ENCODE assay signal across 2 cellular contexts in the genomic region with DNA sequence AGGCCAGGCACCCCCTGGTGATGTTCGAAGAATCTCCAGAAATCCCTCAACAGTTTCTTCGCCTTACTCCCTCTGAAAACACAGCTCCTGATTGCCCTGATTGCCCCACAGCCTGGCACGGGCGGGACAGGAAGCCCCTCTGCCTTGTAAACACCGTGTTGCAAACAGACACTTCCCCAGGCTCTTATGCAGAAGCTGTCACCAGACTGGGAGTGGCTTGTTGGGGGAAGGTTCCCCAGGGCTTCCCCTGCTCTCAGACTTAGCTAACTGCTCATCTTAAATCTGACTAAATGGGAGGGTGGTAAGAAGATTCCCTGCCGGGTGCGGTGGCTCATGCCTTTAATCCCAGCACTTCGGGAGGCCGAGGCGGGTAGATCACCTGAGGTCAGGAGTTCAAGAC.
TF ChIP-seq lines count a peak whose summit lies in the region.

No MANE protein-coding gene starts in this region.

TF ChIP-seq in liver, 16 proteins besides CTCF, POLR2A, EP300 and RAD21 (continued from another document):
- TF ChIP-seq, protein P1, sequence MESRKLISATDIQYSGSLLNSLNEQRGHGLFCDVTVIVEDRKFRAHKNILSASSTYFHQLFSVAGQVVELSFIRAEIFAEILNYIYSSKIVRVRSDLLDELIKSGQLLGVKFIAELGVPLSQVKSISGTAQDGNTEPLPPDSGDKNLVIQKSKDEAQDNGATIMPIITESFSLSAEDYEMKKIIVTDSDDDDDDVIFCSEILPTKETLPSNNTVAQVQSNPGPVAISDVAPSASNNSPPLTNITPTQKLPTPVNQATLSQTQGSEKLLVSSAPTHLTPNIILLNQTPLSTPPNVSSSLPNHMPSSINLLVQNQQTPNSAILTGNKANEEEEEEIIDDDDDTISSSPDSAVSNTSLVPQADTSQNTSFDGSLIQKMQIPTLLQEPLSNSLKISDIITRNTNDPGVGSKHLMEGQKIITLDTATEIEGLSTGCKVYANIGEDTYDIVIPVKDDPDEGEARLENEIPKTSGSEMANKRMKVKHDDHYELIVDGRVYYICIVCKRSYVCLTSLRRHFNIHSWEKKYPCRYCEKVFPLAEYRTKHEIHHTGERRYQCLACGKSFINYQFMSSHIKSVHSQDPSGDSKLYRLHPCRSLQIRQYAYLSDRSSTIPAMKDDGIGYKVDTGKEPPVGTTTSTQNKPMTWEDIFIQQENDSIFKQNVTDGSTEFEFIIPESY (IDR thresholded peaks at IDR 0.05) = no peak
- no peak for TF ChIP-seq EGR1 (IDR thresholded peaks at IDR 0.05; ENCODE audit: low read depth in 2 of 2)
- TF ChIP-seq TAF1 (conservative IDR thresholded peaks at IDR 0.05) = no peak
- TF ChIP-seq FOXA2 (IDR thresholded peaks at IDR 0.05) = no peak
- peak in 1 of 2 donors; percentile 30 for TF ChIP-seq GABPA (IDR thresholded peaks at IDR 0.05 in 1 of 2, conservative IDR thresholded peaks at IDR 0.05 in 1 of 2)

TF ChIP-seq in HepG2, 621 proteins besides CTCF, POLR2A, EP300 and RAD21 (continued from another document):
- TF ChIP-seq ZNF737 (CRISPR knock-in tag; IDR thresholded peaks at IDR 0.05; ENCODE audit: borderline replicate concordance) = no peak
- TF ChIP-seq GATAD1 (CRISPR knock-in tag; IDR thresholded peaks at IDR 0.05) = no peak
- TF ChIP-seq JARID2 (CRISPR knock-in tag; IDR thresholded peaks at IDR 0.05; ENCODE audit: insufficient replicate concordance) = no peak
- TF ChIP-seq, protein P2, sequence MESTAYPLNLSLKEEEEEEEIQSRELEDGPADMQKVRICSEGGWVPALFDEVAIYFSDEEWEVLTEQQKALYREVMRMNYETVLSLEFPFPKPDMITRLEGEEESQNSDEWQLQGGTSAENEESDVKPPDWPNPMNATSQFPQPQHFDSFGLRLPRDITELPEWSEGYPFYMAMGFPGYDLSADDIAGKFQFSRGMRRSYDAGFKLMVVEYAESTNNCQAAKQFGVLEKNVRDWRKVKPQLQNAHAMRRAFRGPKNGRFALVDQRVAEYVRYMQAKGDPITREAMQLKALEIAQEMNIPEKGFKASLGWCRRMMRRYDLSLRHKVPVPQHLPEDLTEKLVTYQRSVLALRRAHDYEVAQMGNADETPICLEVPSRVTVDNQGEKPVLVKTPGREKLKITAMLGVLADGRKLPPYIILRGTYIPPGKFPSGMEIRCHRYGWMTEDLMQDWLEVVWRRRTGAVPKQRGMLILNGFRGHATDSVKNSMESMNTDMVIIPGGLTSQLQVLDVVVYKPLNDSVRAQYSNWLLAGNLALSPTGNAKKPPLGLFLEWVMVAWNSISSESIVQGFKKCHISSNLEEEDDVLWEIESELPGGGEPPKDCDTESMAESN (CRISPR knock-in tag; conservative IDR thresholded peaks at IDR 0.05) = no peak
- no peak for TF ChIP-seq ZNF790 (CRISPR knock-in tag; IDR thresholded peaks at IDR 0.05; ENCODE audit: borderline replicate concordance)
- TF ChIP-seq PHF20 (CRISPR knock-in tag; IDR thresholded peaks at IDR 0.05) = no peak
- TF ChIP-seq ZNF841 (CRISPR knock-in tag; IDR thresholded peaks at IDR 0.05; ENCODE audit: borderline replicate concordance) = no peak
- no peak for TF ChIP-seq DNMT3B (CRISPR knock-in tag; conservative IDR thresholded peaks at IDR 0.05)
- TF ChIP-seq SPEN (CRISPR knock-in tag; IDR thresholded peaks at IDR 0.05; ENCODE audit: low read depth) = no peak
- TF ChIP-seq, protein P3, sequence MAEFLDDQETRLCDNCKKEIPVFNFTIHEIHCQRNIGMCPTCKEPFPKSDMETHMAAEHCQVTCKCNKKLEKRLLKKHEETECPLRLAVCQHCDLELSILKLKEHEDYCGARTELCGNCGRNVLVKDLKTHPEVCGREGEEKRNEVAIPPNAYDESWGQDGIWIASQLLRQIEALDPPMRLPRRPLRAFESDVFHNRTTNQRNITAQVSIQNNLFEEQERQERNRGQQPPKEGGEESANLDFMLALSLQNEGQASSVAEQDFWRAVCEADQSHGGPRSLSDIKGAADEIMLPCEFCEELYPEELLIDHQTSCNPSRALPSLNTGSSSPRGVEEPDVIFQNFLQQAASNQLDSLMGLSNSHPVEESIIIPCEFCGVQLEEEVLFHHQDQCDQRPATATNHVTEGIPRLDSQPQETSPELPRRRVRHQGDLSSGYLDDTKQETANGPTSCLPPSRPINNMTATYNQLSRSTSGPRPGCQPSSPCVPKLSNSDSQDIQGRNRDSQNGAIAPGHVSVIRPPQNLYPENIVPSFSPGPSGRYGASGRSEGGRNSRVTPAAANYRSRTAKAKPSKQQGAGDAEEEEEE (CRISPR knock-in tag; IDR thresholded peaks at IDR 0.05; ENCODE audit: borderline replicate concordance) = no peak
- no peak for TF ChIP-seq ZFP36L2 (CRISPR knock-in tag; IDR thresholded peaks at IDR 0.05)
- TF ChIP-seq, protein P4, sequence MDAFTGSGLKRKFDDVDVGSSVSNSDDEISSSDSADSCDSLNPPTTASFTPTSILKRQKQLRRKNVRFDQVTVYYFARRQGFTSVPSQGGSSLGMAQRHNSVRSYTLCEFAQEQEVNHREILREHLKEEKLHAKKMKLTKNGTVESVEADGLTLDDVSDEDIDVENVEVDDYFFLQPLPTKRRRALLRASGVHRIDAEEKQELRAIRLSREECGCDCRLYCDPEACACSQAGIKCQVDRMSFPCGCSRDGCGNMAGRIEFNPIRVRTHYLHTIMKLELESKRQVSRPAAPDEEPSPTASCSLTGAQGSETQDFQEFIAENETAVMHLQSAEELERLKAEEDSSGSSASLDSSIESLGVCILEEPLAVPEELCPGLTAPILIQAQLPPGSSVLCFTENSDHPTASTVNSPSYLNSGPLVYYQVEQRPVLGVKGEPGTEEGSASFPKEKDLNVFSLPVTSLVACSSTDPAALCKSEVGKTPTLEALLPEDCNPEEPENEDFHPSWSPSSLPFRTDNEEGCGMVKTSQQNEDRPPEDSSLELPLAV (CRISPR knock-in tag; conservative IDR thresholded peaks at IDR 0.05; ENCODE audit: low read depth) = no peak
- TF ChIP-seq MIER2 (CRISPR knock-in tag; IDR thresholded peaks at IDR 0.05) = no peak
- TF ChIP-seq ZNF260 (CRISPR knock-in tag; IDR thresholded peaks at IDR 0.05; ENCODE audit: borderline replicate concordance, low read depth) = no peak
